27 cellular contexts compared by ENCODE assay signal in the genomic region with DNA sequence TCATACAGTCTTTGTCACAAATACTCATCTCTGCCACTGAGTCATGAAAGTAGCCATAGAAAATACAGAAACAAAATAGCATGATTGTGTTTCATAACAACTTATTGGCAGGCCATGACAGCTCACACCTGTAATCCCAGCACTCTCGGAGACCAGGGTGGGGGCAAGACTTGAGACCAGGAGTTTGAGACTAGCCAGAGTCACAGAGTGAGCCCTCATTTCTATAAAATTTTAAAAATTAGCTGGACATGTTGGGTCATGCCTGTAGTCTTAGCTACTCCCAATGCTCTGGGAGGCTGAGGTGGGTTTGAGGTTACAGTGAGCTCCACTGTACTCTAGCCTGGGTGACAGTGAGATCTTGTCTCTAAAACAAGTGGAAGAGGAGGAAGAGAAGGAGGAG.
"Had no signal": no experiment of that assay in that cellular context is flagged by ENCODE, and none has a peak within 500 bp of the region (broad histone marks: within the 10 kb centered on the region; RNA-seq: fewer than 3 reads in every experiment).

No MANE protein-coding gene starts in this region.

- H3K9me3 ChIP-seq: gastrocnemius medialis had no signal

- H3K4me1 ChIP-seq: gastrocnemius medialis, heart right ventricle had no signal

- DNase-seq: activated B cell treated with CpG ODN at 0.5 μM for 24 hours; activated CD4-positive, alpha-beta T cell treated with anti-CD3 and anti-CD28 coated beads for 48 hours; activated CD4-positive, alpha-beta T cell treated with anti-CD3 and anti-CD28 coated beads, Interleukin-2, amount 50 U/mL, for 1 hour; activated CD4-positive, alpha-beta T cell treated with anti-CD3 and anti-CD28 coated beads, Interleukin-2, amount 50 U/mL, for 48 hours; activated CD8-positive, alpha-beta memory T cell treated with anti-CD3 and anti-CD28 coated beads for 24 hours; activated CD8-positive, alpha-beta T cell treated with anti-CD3 and anti-CD28 coated beads for 36 hours; activated effector memory CD4-positive, alpha-beta T cell treated with Interleukin-2 at 50 U/mL for 16 hours; activated gamma-delta T cell treated with Interleukin-2 at 50 U/mL for 16 hours; activated naive CD4-positive, alpha-beta T cell treated with anti-CD3 and anti-CD28 coated beads, Interleukin-2, amount 50 U/mL, for 16 hours; activated naive CD4-positive, alpha-beta T cell treated with Interleukin-2 at 50 U/mL for 16 hours; activated T-cell treated with anti-CD3 and anti-CD28 coated beads, Interleukin-2, amount 50 U/mL, for 4 hours; amniotic stem cell; anterior cingulate cortex; brain microvascular endothelial cell; caudate nucleus; cortex of kidney; dermis blood vessel endothelial cell; effector CD4-positive, alpha-beta T cell; effector memory CD8-positive, alpha-beta T cell; foreskin fibroblast; gastrocnemius medialis; heart right ventricle; T-cell; T1000; WERI-Rb-1 had no signal

- FAIRE-seq: astrocyte, colon had no signal

- H3K36me3 ChIP-seq: brain microvascular endothelial cell, gastrocnemius medialis, heart right ventricle, WERI-Rb-1 had no signal

- H3K27me3 ChIP-seq: brain microvascular endothelial cell, gastrocnemius medialis had no signal

- H3K4me3 ChIP-seq: gastrocnemius medialis, heart right ventricle had no signal

- H3K27ac ChIP-seq: brain microvascular endothelial cell, gastrocnemius medialis, heart right ventricle, WERI-Rb-1 had no signal
